ENCODE assay signal across 17 cellular contexts in genomic region chr6:14616611-14617010, GRCh38.
"Had no signal": no experiment of that assay in that cellular context is flagged by ENCODE, and none has a peak within 500 bp of the region (broad histone marks: within the 10 kb centered on the region; RNA-seq: fewer than 3 reads in every experiment).

No MANE protein-coding gene starts in this region.

- H3K9me3 ChIP-seq: lower lobe of right lung, ovary had no signal

- H3K4me3 ChIP-seq: dorsolateral prefrontal cortex, gastroesophageal sphincter, left lung, lower lobe of right lung, neural progenitor cell, ovary had no signal

- H3K27ac ChIP-seq: dorsolateral prefrontal cortex, gastroesophageal sphincter, left lung, lower lobe of right lung, neural progenitor cell, ovary had no signal

- H3K27me3 ChIP-seq: gastroesophageal sphincter, left lung, neural progenitor cell, ovary had no signal

- H2AFZ ChIP-seq: neural progenitor cell had no signal

- H3K4me2 ChIP-seq: neural progenitor cell had no signal

- ATAC-seq: gastroesophageal sphincter; left lung; lower lobe of right lung; natural killer cell treated with Interleukin-12 subunit alpha and Interleukin-12 subunit beta and Interleukin-15 and Interleukin-18, amount 100 ng/mL, for 72 hours; right cardiac atrium had no signal

- DNase-seq: cortex of kidney; dorsolateral prefrontal cortex; effector CD8-positive, alpha-beta T cell; glutamatergic neuron; immature natural killer cell; left lung; lower lobe of right lung; ovary; right cardiac atrium; small intestine; stimulated activated CD4-positive, alpha-beta T cell treated with anti-CD3 and anti-CD28 coated beads, Interleukin-12 subunit alpha, Interleukin-12 subunit beta, amount 100 ng/mL, for 4 hours; stimulated activated naive CD4-positive, alpha-beta T cell treated with Interleukin-2 at 50 U/mL for 16 hours; trophoblast cell had no signal

- H3K9ac ChIP-seq: neural progenitor cell had no signal

- H3K36me3 ChIP-seq: gastroesophageal sphincter, left lung, lower lobe of right lung, neural progenitor cell, ovary had no signal

- FAIRE-seq: keratinocyte, small intestine had no signal
